ENCODE assay signal across 15 cellular contexts in genomic region chr3:124607163-124607562, GRCh38.
DNase-seq lines count a peak whose midpoint lies in the region; ATAC-seq, FAIRE-seq and TF ChIP-seq lines count a peak whose summit lies in the region.
"Had no signal": no experiment of that assay in that cellular context is flagged by ENCODE, and none has a peak within 500 bp of the region (broad histone marks: within the 10 kb centered on the region; RNA-seq: fewer than 3 reads in every experiment).

No MANE protein-coding gene starts in this region.

- ATAC-seq in GM18861 (IDR thresholded peaks at IDR 0.05; ENCODE audit: unreplicated experiment) (no peak), GM18867 (IDR thresholded peaks at IDR 0.05; ENCODE audit: unreplicated experiment) (no peak)
- ATAC-seq: Panc1 had no signal

- no peak overlapping the region for H3K4me2 ChIP-seq in osteoblast (ENCODE audit: insufficient read depth, low read length)

- DNase-seq in H4 (ENCODE audit: low spot score) (peak; percentile 51), RCC 7860 (ENCODE audit: low spot score) (peak; percentile 51), epithelial cell of proximal tubule (ENCODE audit: low read depth) (peak; percentile 33), osteoblast (ENCODE audit: insufficient read length, low spot score, missing footprints) (peak; percentile 56), COLO668 (lab: John Stamatoyannopoulos, UW; ENCODE audit: unreplicated experiment) (no peak), superior temporal gyrus (ENCODE audit: extremely low spot score) (no peak)
- DNase-seq: activated CD4-positive, alpha-beta T cell treated with anti-CD3 and anti-CD28 coated beads, Interleukin-2, amount 50 U/mL, for 4 hours; CD8-positive, alpha-beta memory T cell; cerebellar nuclear complex; foreskin melanocyte; NCI-H446; nephron progenitor cell had no signal

- no peaks in the 10 kb centered on the region for H3K9me3 ChIP-seq in osteoblast (ENCODE audit: low read depth, low read length)

- peaks cover 11% of the 10 kb centered on the region for H3K4me1 ChIP-seq in osteoblast (ENCODE audit: insufficient read depth, low read length)

- TF ChIP-seq CTCF in epithelial cell of proximal tubule (conservative IDR thresholded peaks at IDR 0.05; ENCODE audit: low read depth, low read length) (no peak), osteoblast (IDR thresholded peaks at IDR 0.05; ENCODE audit: extremely low read depth, low read depth, low read length) (no peak)

- H3K27me3 ChIP-seq in osteoblast (ENCODE audit: insufficient read depth, low read length), result peaks cover 13% of the 10 kb centered on the region

- no peaks in the 10 kb centered on the region for H3K36me3 ChIP-seq in osteoblast (ENCODE audit: insufficient read depth, low read length)

- peak; percentile 79 for FAIRE-seq in RCC 7860 (lab: Jason Lieb, UNC)

- H2AFZ ChIP-seq in osteoblast (ENCODE audit: low read length), result no peak overlapping the region

- H4K20me1 ChIP-seq in osteoblast (ENCODE audit: insufficient read depth, low read length), result no peaks in the 10 kb centered on the region

- no peak overlapping the region for H3K27ac ChIP-seq in osteoblast (ENCODE audit: low read depth, low read length)

- H3K4me3 ChIP-seq in epithelial cell of proximal tubule (ENCODE audit: low read depth, low read length) (no peak overlapping the region), osteoblast (ENCODE audit: insufficient read depth, low read length) (no peak overlapping the region)

- no peaks in the 10 kb centered on the region for H3K79me2 ChIP-seq in osteoblast (ENCODE audit: insufficient read depth, low read length)

Comparison
In these comparisons a context has a peak if more than half of its experiments do, and no peak if none do; other contexts are left out.
1. DNase-seq: peak in H4 (single experiment), RCC 7860 (single experiment), epithelial cell of proximal tubule (single experiment) and osteoblast (single experiment); none in COLO668 (single experiment) and superior temporal gyrus (single experiment).